Comparison of ENCODE assay signal across 7 cellular contexts in the genomic region with DNA sequence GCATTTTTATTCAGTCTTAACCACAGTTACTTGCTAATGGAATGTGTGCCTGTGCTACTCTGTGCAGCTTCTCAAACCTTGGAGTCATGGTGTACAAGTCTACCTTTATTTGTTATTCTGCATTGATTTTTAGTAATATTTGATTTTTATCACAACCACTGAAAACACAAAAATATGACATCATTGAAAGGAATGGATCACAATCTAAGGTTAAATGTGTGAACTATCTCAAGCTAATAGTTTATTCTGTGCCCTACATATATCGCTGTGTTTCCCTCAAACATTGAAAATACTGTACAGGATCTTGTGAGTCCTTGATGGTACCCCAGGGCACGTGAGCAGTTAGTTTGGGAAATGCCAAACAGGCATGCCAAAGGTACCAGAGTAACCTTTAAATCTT.
"Had no signal": no experiment of that assay in that cellular context is flagged by ENCODE, and none has a peak within 500 bp of the region (broad histone marks: within the 10 kb centered on the region; RNA-seq: fewer than 3 reads in every experiment).

No MANE protein-coding gene starts in this region.

- DNase-seq: IMR-90, KBM-7, KG1 had no signal

- ATAC-seq: K562 had no signal

- H3K9ac ChIP-seq: KMS-11 had no signal

- H3K4me2 ChIP-seq: KMS-11 had no signal

- H3K27ac ChIP-seq: HL-60, KMS-11 had no signal

- FAIRE-seq: HTR-8/SVneo, K562 had no signal

- H3K4me3 ChIP-seq: K562 had no signal
